ENCODE assay signal across 8 cellular contexts in genomic region chr10:119667562-119668328, GRCh38. TPM values are rescaled to one million over a fixed set of nuclear protein-coding genes. Genes with fewer than 3 reads are reported as not detected.
DNase-seq lines count a peak whose midpoint lies in the region; ATAC-seq, FAIRE-seq and TF ChIP-seq lines count a peak whose summit lies in the region.

No MANE protein-coding gene starts in this region.

- no TSS peak for BruUV-seq in IMR-90 (replicated peaks; lab: Mats Ljungman, UMichigan)

- no peaks in the 10 kb centered on the region for H3K9me3 ChIP-seq in IMR-90 (ENCODE audit: control insufficient read depth, insufficient read depth, low read length)
- H3K9me3 ChIP-seq in body of pancreas = no peaks in the 10 kb centered on the region
- no peaks in the 10 kb centered on the region for H3K9me3 ChIP-seq in small intestine (ENCODE audit: control insufficient read depth, low read depth)

- peak overlapping the region; percentile 97 for H2AK5ac ChIP-seq in IMR-90 (ENCODE audit: low read depth, low read length)

- peak overlapping the region; percentile 27 for H4K5ac ChIP-seq in IMR-90 (ENCODE audit: low read depth, low read length)

- no peaks in the 10 kb centered on the region for H3K27me3 ChIP-seq in IMR-90 (ENCODE audit: control insufficient read depth, insufficient read depth, low read length)
- H3K27me3 ChIP-seq in body of pancreas = no peaks in the 10 kb centered on the region
- H3K27me3 ChIP-seq in small intestine (ENCODE audit: control insufficient read depth in 2 of 2, insufficient read depth in 2 of 2, low read length in 2 of 2) = no peaks in the 10 kb centered on the region

- H3K4ac ChIP-seq in IMR-90 (ENCODE audit: low read depth, low read length) = peak overlapping the region; percentile 85

- peaks cover 84% of the 10 kb centered on the region for H4K20me1 ChIP-seq in IMR-90 (ENCODE audit: insufficient read depth, low read length)

- peak overlapping the region; percentile 66 for H2BK120ac ChIP-seq in IMR-90 (ENCODE audit: low read depth, low read length)

- peak overlapping the region; percentile 80 for H2AFZ ChIP-seq in IMR-90 (replicated peaks; ENCODE audit: low read length, poor library complexity)

- intact Hi-C loops in IMR-90 (cut with micrococcal nuclease) = no loop called here
- intact Hi-C loops in body of pancreas (cut with DNase I) = no loop called here

- peak overlapping the region; percentile 32 for H3K9ac ChIP-seq in IMR-90 (ENCODE audit: low read depth, low read length)

- H3K4me1 ChIP-seq in IMR-90 (ENCODE audit: control insufficient read depth, insufficient read depth, low read length) = peaks cover 38% of the 10 kb centered on the region
- peaks cover 38% of the 10 kb centered on the region for H3K4me1 ChIP-seq in body of pancreas
- H3K4me1 ChIP-seq in small intestine (ENCODE audit: control insufficient read depth in 2 of 2, insufficient read depth in 1 of 2, low read depth in 1 of 2, low read length in 1 of 2) = peaks cover 0 to 2% of the 10 kb centered on the region in 2 donors

- H3K23ac ChIP-seq in IMR-90 (ENCODE audit: low read depth, low read length) = peak overlapping the region; percentile 83

- no peak for FAIRE-seq in urothelium cell line (lab: Jason Lieb, UNC)
- no peak for FAIRE-seq in small intestine (lab: Jason Lieb, UNC)

- H3K27ac ChIP-seq in IMR-90 (ENCODE audit: insufficient read depth, low read length) (peak overlapping the region; percentile 87), body of pancreas (peak overlapping the region; percentile 18 to 67 (median 61)), small intestine (ENCODE audit: low read depth in 1 of 2, low read length in 1 of 2) (no peak overlapping the region)

- peak overlapping the region; percentile 99 for H2AK9ac ChIP-seq in IMR-90 (replicated peaks; ENCODE audit: low read depth, low read length, poor library complexity)

- H2BK15ac ChIP-seq in IMR-90 (ENCODE audit: low read depth, low read length) = peak overlapping the region; percentile 16; the same call in 2 of the 3 replicates

- peak overlapping the region; percentile 22; the same call in 1 of the 2 replicates for H2BK20ac ChIP-seq in IMR-90 (ENCODE audit: low read depth, low read length)

- 4% methylated on average over 5 of the region's 12 CpGs; no CpG with 5 or more reads in 1 of the 2 experiments for WGBS in IMR-90 (ENCODE audit: extremely low coverage in 2 of 2, insufficient read length in 1 of 2), 2 experiments
- 30 to 34% methylated on average over 5 to 12 of the region's 12 CpGs for WGBS in body of pancreas, 2 donors
- 57 to 64% (median 59%) methylated on average over 12 of the region's 12 CpGs for WGBS in small intestine, 3 donors

- peak overlapping the region; percentile 77 for H4K91ac ChIP-seq in IMR-90 (ENCODE audit: insufficient read depth, low read depth, low read length)

- peaks cover 13 to 89% of the 10 kb centered on the region in 2 experiments for H3K79me1 ChIP-seq in IMR-90 (ENCODE audit: low read depth in 1 of 2, low read length in 2 of 2)

- POLR2A ChIA-PET in IMR-90 (lab: Charles Lee; ENCODE audit: unreplicated experiment) = no interaction called here

- peak; percentile 31; the same call in 1 of the 2 replicates for TF ChIP-seq RAD21 in IMR-90 (IDR thresholded peaks at IDR 0.05; ENCODE audit: low read length)

- dilution Hi-C loops in IMR-90 (cut with HindIII; ENCODE audit: low sequenced_read_pairs, unreplicated experiment) = no loop called here

- H3K4me3 ChIP-seq in AG09309 (ENCODE audit: control insufficient read depth, low read depth, low read length) = no peak overlapping the region
- no peak overlapping the region for H3K4me3 ChIP-seq in IMR-90 (ENCODE audit: insufficient read depth, low read depth, low read length)
- H3K4me3 ChIP-seq in body of pancreas = no peak overlapping the region
- no peak overlapping the region for H3K4me3 ChIP-seq in small intestine (ENCODE audit: low read depth in 1 of 2, low read length in 2 of 2)

- H3K14ac ChIP-seq in IMR-90 (replicated peaks; ENCODE audit: low read depth, low read length) = peak overlapping the region; percentile 79

- in situ Hi-C loops in IMR-90 (cut with MboI; ENCODE audit: low sequenced_read_pairs) = no loop called here

- H3K36me3 ChIP-seq in IMR-90 (ENCODE audit: control insufficient read depth, insufficient read depth, low read length) = peaks cover 26% of the 10 kb centered on the region
- peaks cover 0 to 21% of the 10 kb centered on the region in 2 donors for H3K36me3 ChIP-seq in body of pancreas (replicated peaks in 1 of 2; ENCODE audit: insufficient read depth in 1 of 2, low read depth in 2 of 2)
- peaks cover 6 to 11% of the 10 kb centered on the region in 2 donors for H3K36me3 ChIP-seq in small intestine (ENCODE audit: control insufficient read depth in 2 of 2, insufficient read depth in 2 of 2, low read length in 2 of 2)

- peak overlapping the region; percentile 53 for H3K4me2 ChIP-seq in IMR-90 (ENCODE audit: low read depth, low read length)

- DNase-seq in AG09309 (ENCODE audit: low read depth) = peak; percentile 92
- peak; percentile 98 for DNase-seq in IMR-90
- DNase-seq in body of pancreas = peak; percentile 59 to 81 (median 80)
- peak; percentile 97 for DNase-seq in kidney tubule cell (ENCODE audit: low spot score)
- DNase-seq in urothelium cell line (ENCODE audit: low spot score) = peak; percentile 80
- no peak for DNase-seq in activated gamma-delta T cell treated with Interleukin-2 at 50 U/mL for 16 hours
- DNase-seq in small intestine = no peak

- H3K56ac ChIP-seq in IMR-90 (ENCODE audit: extremely low read depth, insufficient read depth, low read length) = peak overlapping the region; percentile 10; the same call in 1 of the 2 replicates

- ATAC-seq in IMR-90 (ENCODE audit: low read depth) (peak; percentile 91), body of pancreas (peak; percentile 81), GM21528 (IDR thresholded peaks at IDR 0.05; ENCODE audit: low FRiP score, unreplicated experiment) (no peak)

- peak overlapping the region; percentile 2 to 61; a peak in 3 of 4 replicates for H4K8ac ChIP-seq in IMR-90 (ENCODE audit: low read depth in 2 of 2, low read length in 2 of 2)

- TF ChIP-seq CTCF in AG09309 (IDR thresholded peaks at IDR 0.05; ENCODE audit: control insufficient read depth, insufficient read depth, low read depth, low read length, missing control alignments) (peak; percentile 36), IMR-90 (conservative IDR thresholded peaks at IDR 0.05; ENCODE audit: low read depth, low read length) (peak; percentile 23; the same call in 1 of the 2 replicates), body of pancreas (IDR thresholded peaks at IDR 0.05) (no peak)

- H3K9me1 ChIP-seq in IMR-90 (ENCODE audit: insufficient read depth, low read length) = peaks cover 36% of the 10 kb centered on the region

- CTCF ChIA-PET in IMR-90 (lab: Yijun Ruan, JAX) = no interaction called here

- H3K18ac ChIP-seq in IMR-90 (ENCODE audit: low read depth, low read length) = peak overlapping the region; percentile 22

- H2BK5ac ChIP-seq in IMR-90 (ENCODE audit: low read depth, low read length, poor library complexity, severe bottlenecking) = peak overlapping the region; percentile 95

- TF ChIP-seq POLR2A in IMR-90 (IDR thresholded peaks at IDR 0.05; ENCODE audit: low read depth, low read length) = 0 out of 2 replicates have a peak, but pooled peaks have one; percentile 37
- TF ChIP-seq POLR2A in body of pancreas (IDR thresholded peaks at IDR 0.05) = no peak

TF ChIP-seq in IMR-90, 13 proteins besides CTCF, POLR2A, EP300 and RAD21 (continues in another document):
- TF ChIP-seq SMC3 (IDR thresholded peaks at IDR 0.05; ENCODE audit: low read depth, low read length) = peak; percentile 23; the same call in 1 of the 2 replicates
- TF ChIP-seq BHLHE40 (IDR thresholded peaks at IDR 0.05; ENCODE audit: low read depth, low read length) = peak; percentile 54; the same call in 1 of the 2 replicates
- no peak for TF ChIP-seq ELK1 (IDR thresholded peaks at IDR 0.05; ENCODE audit: borderline replicate concordance, low read depth, low read length)
- peak; percentile 91 for TF ChIP-seq FOS (IDR thresholded peaks at IDR 0.05; ENCODE audit: low read depth, low read length)
- peak; percentile 53; the same call in 1 of the 2 replicates for TF ChIP-seq MAZ (IDR thresholded peaks at IDR 0.05; ENCODE audit: borderline replicate concordance, low read depth, low read length)
- TF ChIP-seq MXI1 (IDR thresholded peaks at IDR 0.05; ENCODE audit: borderline replicate concordance, low read depth, low read length) = peak; percentile 77; the same call in 1 of the 2 replicates
- no peak for TF ChIP-seq USF2 (IDR thresholded peaks at IDR 0.05; ENCODE audit: low read depth, low read length)
- TF ChIP-seq RFX5 (IDR thresholded peaks at IDR 0.05; ENCODE audit: low read depth, low read length) = no peak
- TF ChIP-seq CHD1 (IDR thresholded peaks at IDR 0.05; ENCODE audit: low read depth, low read length) = 0 out of 2 replicates have a peak, but pooled peaks have one; percentile 30

RNA-seq across cellular contexts. Expression of gene BAG3, which starts 16.6 kb away (rescaled TPM):
- total RNA-seq in IMR-90 (2012; rRNA removed) (5.4 and 5.8 TPM in 2 replicates), body of pancreas (10 to 100 TPM; 11.9 to 17.5 TPM)
- polyA plus RNA-seq in IMR-90 (2012; rRNA removed) (38.4 and 42.5 TPM in 2 replicates), small intestine (10 to 100 TPM in 2 of 3 donors, 1 to 10 TPM in 1; 9.5 to 15.3 (median 11.2) TPM)
- 32.2 and 47.6 TPM in 2 replicates for polyA plus RNA-seq in IMR-90 (2012; cell fraction: cytosol; rRNA removed)
- 21.0 and 35.9 TPM in 2 replicates for polyA plus RNA-seq in IMR-90 (2012; cell fraction: nucleus; rRNA removed; ENCODE audit: low replicate concordance)

RNA-seq across cellular contexts. Expression of gene INPP5F, which starts 58.1 kb away (rescaled TPM):
- total RNA-seq in IMR-90 (2012; rRNA removed) (29.6 and 35.3 TPM in 2 replicates), body of pancreas (1 to 10 TPM; 3.6 to 7.8 TPM)
- polyA plus RNA-seq in IMR-90 (2012; rRNA removed) (16.3 and 19.0 TPM in 2 replicates), small intestine (1 to 10 TPM; 3.5 to 6.2 (median 4.2) TPM)
- 4.7 and 7.0 TPM in 2 replicates for polyA plus RNA-seq in IMR-90 (2012; cell fraction: cytosol; rRNA removed)
- 3.1 and 20.5 TPM in 2 replicates for polyA plus RNA-seq in IMR-90 (2012; cell fraction: nucleus; rRNA removed; ENCODE audit: low replicate concordance)

Comparison
In these comparisons a context has a peak if more than half of its experiments do, and no peak if none do; other contexts are left out.
1. DNase-seq: peak in AG09309 (single experiment), IMR-90 (single experiment), body of pancreas (4 of 4), kidney tubule cell (single experiment) and urothelium cell line (single experiment); none in activated gamma-delta T cell treated with Interleukin-2 at 50 U/mL for 16 hours (single experiment) and small intestine (single experiment).
2. CTCF ChIP-seq: peak in AG09309 (single experiment) and IMR-90 (single experiment); none in body of pancreas (0 of 7).
3. H3K27ac ChIP-seq: peak in IMR-90 (single experiment) and body of pancreas (4 of 4); none in small intestine (0 of 2).